Comparison of ENCODE assay signal across 15 cellular contexts in genomic region chr17:2410951-2411350, GRCh38.
"Had no signal": no experiment of that assay in that cellular context is flagged by ENCODE, and none has a peak within 500 bp of the region (broad histone marks: within the 10 kb centered on the region; RNA-seq: fewer than 3 reads in every experiment).

No MANE protein-coding gene starts in this region.

- H3K4me3 ChIP-seq: gastroesophageal sphincter, left ventricle myocardium inferior, tibial nerve, vagina had no signal

- H3K27ac Mint-ChIP-seq: activated CD4-positive, alpha-beta T cell treated with anti-CD3 and anti-CD28 coated beads, Interleukin-2, amount 10 ng/mL, durations not matched to agents 24 days and 14 days; activated naive CD8-positive, alpha-beta T cell treated with anti-CD3 and anti-CD28 coated beads for 36 hours; endodermal cell; memory B cell; natural killer cell treated with Interleukin-12 subunit alpha and Interleukin-12 subunit beta and Interleukin-15 and Interleukin-18, amount 100 ng/mL, for 72 hours; stimulated activated memory B cell treated with anti-CD40 and anti-IgM and Interleukin-4, amounts not matched to agents 10 μg/mL and 1 μg/mL and 100 μg/mL, for 72 hours; T-helper 1 cell treated with Interleukin-12 subunit alpha and Interleukin-12 subunit beta and Interleukin-4 antibody, amounts not matched to agents 30 μg/mL and 1 μg/mL, for 36 hours had no signal

- H3K27ac ChIP-seq: left ventricle myocardium inferior, tibial nerve, vagina had no signal

- H3K9me3 Mint-ChIP-seq: activated CD4-positive, alpha-beta T cell treated with anti-CD3 and anti-CD28 coated beads, Interleukin-2, amount 10 ng/mL, durations not matched to agents 24 days and 14 days; activated naive CD8-positive, alpha-beta T cell treated with anti-CD3 and anti-CD28 coated beads for 36 hours; endodermal cell; memory B cell; natural killer cell treated with Interleukin-12 subunit alpha and Interleukin-12 subunit beta and Interleukin-15 and Interleukin-18, amount 100 ng/mL, for 72 hours; stimulated activated memory B cell treated with anti-CD40 and anti-IgM and Interleukin-4, amounts not matched to agents 10 μg/mL and 1 μg/mL and 100 μg/mL, for 72 hours; T-helper 1 cell treated with Interleukin-12 subunit alpha and Interleukin-12 subunit beta and Interleukin-4 antibody, amounts not matched to agents 30 μg/mL and 1 μg/mL, for 36 hours had no signal

- H3K4me1 Mint-ChIP-seq: endodermal cell, memory B cell had no signal

- H3K36me3 Mint-ChIP-seq: natural killer cell treated with Interleukin-12 subunit alpha and Interleukin-12 subunit beta and Interleukin-15 and Interleukin-18, amount 100 ng/mL, for 72 hours had no signal

- H3K4me3 Mint-ChIP-seq: activated CD4-positive, alpha-beta T cell treated with anti-CD3 and anti-CD28 coated beads, Interleukin-2, amount 10 ng/mL, durations not matched to agents 24 days and 14 days; activated naive CD8-positive, alpha-beta T cell treated with anti-CD3 and anti-CD28 coated beads for 36 hours; endodermal cell; memory B cell; natural killer cell treated with Interleukin-12 subunit alpha and Interleukin-12 subunit beta and Interleukin-15 and Interleukin-18, amount 100 ng/mL, for 72 hours; stimulated activated memory B cell treated with anti-CD40 and anti-IgM and Interleukin-4, amounts not matched to agents 10 μg/mL and 1 μg/mL and 100 μg/mL, for 72 hours; T-helper 1 cell treated with Interleukin-12 subunit alpha and Interleukin-12 subunit beta and Interleukin-4 antibody, amounts not matched to agents 30 μg/mL and 1 μg/mL, for 36 hours had no signal

- DNase-seq: activated CD4-positive, alpha-beta T cell treated with anti-CD3 and anti-CD28 coated beads, Interleukin-2, amount 10 ng/mL, durations not matched to agents 24 days and 14 days; activated CD8-positive, alpha-beta memory T cell treated with anti-CD3 and anti-CD28 coated beads for 24 hours; activated gamma-delta T cell treated with Interleukin-2 at 50 U/mL for 16 hours; activated naive CD8-positive, alpha-beta T cell treated with anti-CD3 and anti-CD28 coated beads for 36 hours; endodermal cell; left ventricle myocardium inferior; stimulated activated CD4-positive, alpha-beta T cell treated with anti-CD3 and anti-CD28 coated beads, Interleukin-12 subunit alpha, Interleukin-12 subunit beta, amount 100 ng/mL, for 4 hours had no signal

- H3K27me3 ChIP-seq: gastroesophageal sphincter, tibial nerve, vagina had no signal

- ATAC-seq: gastroesophageal sphincter; natural killer cell treated with Interleukin-12 subunit alpha and Interleukin-12 subunit beta and Interleukin-15 and Interleukin-18, amount 100 ng/mL, for 72 hours; stimulated activated memory B cell treated with anti-CD40 and anti-IgM and Interleukin-4, amounts not matched to agents 10 μg/mL and 1 μg/mL and 100 μg/mL, for 72 hours had no signal

- H3K36me3 ChIP-seq: vagina had no signal

- H3K27me3 Mint-ChIP-seq: activated CD4-positive, alpha-beta T cell treated with anti-CD3 and anti-CD28 coated beads, Interleukin-2, amount 10 ng/mL, durations not matched to agents 24 days and 14 days; activated naive CD8-positive, alpha-beta T cell treated with anti-CD3 and anti-CD28 coated beads for 36 hours; memory B cell; natural killer cell treated with Interleukin-12 subunit alpha and Interleukin-12 subunit beta and Interleukin-15 and Interleukin-18, amount 100 ng/mL, for 72 hours; stimulated activated memory B cell treated with anti-CD40 and anti-IgM and Interleukin-4, amounts not matched to agents 10 μg/mL and 1 μg/mL and 100 μg/mL, for 72 hours had no signal

- H3K9me3 ChIP-seq: gastroesophageal sphincter, left ventricle myocardium inferior, tibial nerve, vagina had no signal

- FAIRE-seq: keratinocyte had no signal
